In genomic region chr16:74667215-74667765, GRCh38 we compare ENCODE assay signal across 8 cellular contexts. TPM values are rescaled to one million over a fixed set of nuclear protein-coding genes. Genes with fewer than 3 reads are reported as not detected.
DNase-seq lines count a peak whose midpoint lies in the region; ATAC-seq, FAIRE-seq and TF ChIP-seq lines count a peak whose summit lies in the region.

No MANE protein-coding gene starts in this region.

- intact Hi-C loops in stomach (cut with DNase I; ENCODE audit: low total_unique reads): no loop called here

- peaks cover 37% of the 10 kb centered on the region for H3K36me3 ChIP-seq in CD4-positive, CD25-positive, alpha-beta regulatory T cell (ENCODE audit: control insufficient read depth, insufficient read depth, low read length)
- H3K36me3 ChIP-seq in WERI-Rb-1 (peaks cover 34% of the 10 kb centered on the region), H1 (ENCODE audit: control insufficient read depth in 2 of 4, insufficient read depth in 4 of 4, low read length in 3 of 4) (peaks cover 14 to 33% (median 25%) of the 10 kb centered on the region in 4 experiments), stomach (peaks cover 20 to 43% (median 35%) of the 10 kb centered on the region in 4 donors)

- POLR2A ChIA-PET in H1 (lab: Charles Lee; ENCODE audit: partially characterized antibody): interaction anchor here (0.6 to 6.5 kb wide), 23 partner anchors 11 to 370 kb away, joined by 3 to 37 read pairs (median 4); partner anchors contain the start of genes GLG1 and MLKL

- no peaks in the 10 kb centered on the region for H3K9me3 Mint-ChIP-seq in CD4-positive, CD25-positive, alpha-beta regulatory T cell

- H2BK15ac ChIP-seq in H1 (ENCODE audit: low read length): no peak overlapping the region

- no peak overlapping the region for H3K56ac ChIP-seq in H1 (replicated peaks; ENCODE audit: insufficient read length, low read depth, low read length)

- H3K23me2 ChIP-seq in H1 (ENCODE audit: low read depth, low read length): peaks cover 5% of the 10 kb centered on the region; the same call in 1 of the 2 replicates

- no peak for FAIRE-seq in H1 (lab: Jason Lieb, UNC)

- peak overlapping the region; percentile 94 to 98 (median 98) for H3K27ac Mint-ChIP-seq in CD4-positive, CD25-positive, alpha-beta regulatory T cell

- peak in 1 of 3 donors; percentile 47 for DNase-seq in CD4-positive, CD25-positive, alpha-beta regulatory T cell
- DNase-seq in HT-29 (ENCODE audit: low spot score) (peak; percentile 65), WERI-Rb-1 (no peak), H1 (ENCODE audit: low read depth in 1 of 2, low spot score in 2 of 2) (peak in 1 of 2 experiments; percentile 68), stomach (peak; percentile 34), left lobe of liver (ENCODE audit: low spot score) (no peak)

- WGBS in H1 (ENCODE audit: extremely low coverage in 1 of 2, insufficient coverage in 1 of 2, insufficient read length in 1 of 2, insufficient replicate concordance in 2 of 2, low coverage in 1 of 2, low lambda C conversion rate in 2 of 2, missing lambda C conversion rate in 1 of 2), 2 experiments: 3% methylated on average over 24 of the region's 24 CpGs; no CpG with 5 or more reads in 1 of the 2 experiments
- 0 to 3% (median 1%) methylated on average over 24 of the region's 24 CpGs for WGBS in stomach, 5 donors

- peak overlapping the region; percentile 60 for H2AFZ ChIP-seq in H1 (ENCODE audit: low read length)

- peaks cover 36% of the 10 kb centered on the region for H3K4me1 ChIP-seq in CD4-positive, CD25-positive, alpha-beta regulatory T cell (ENCODE audit: control insufficient read depth, insufficient read depth, low read length, poor library complexity, severe bottlenecking)
- H3K4me1 ChIP-seq in H1 (replicated peaks in 1 of 4; ENCODE audit: control insufficient read depth in 3 of 4, insufficient read depth in 4 of 4, low read length in 3 of 4) (peaks cover 0 to 3% (median 0%) of the 10 kb centered on the region in 4 experiments; a peak in 1 of 7 replicates), mononuclear cell (ENCODE audit: insufficient read depth, low read length) (peaks cover 35% of the 10 kb centered on the region), stomach (peaks cover 7 to 31% (median 23%) of the 10 kb centered on the region in 4 donors)

- H2BK20ac ChIP-seq in H1 (ENCODE audit: low read length): no peak overlapping the region

- no peak overlapping the region for H3K18ac ChIP-seq in H1 (ENCODE audit: extremely low read depth, low read length)

- H3K4me1 Mint-ChIP-seq in CD4-positive, CD25-positive, alpha-beta regulatory T cell: peaks cover 11 to 49% (median 29%) of the 10 kb centered on the region in 4 donors

- H2BK12ac ChIP-seq in H1 (ENCODE audit: low read depth, low read length): no peak overlapping the region

- H3K4me2 ChIP-seq in H1 (ENCODE audit: insufficient read depth in 1 of 2, low read depth in 2 of 2, low read length in 2 of 2): peak overlapping the region; percentile 73 to 76

- peak overlapping the region; percentile 40 to 93 (median 62) for H3K9ac ChIP-seq in H1 (replicated peaks in 1 of 4; ENCODE audit: extremely low read depth in 1 of 4, low read depth in 3 of 4, low read length in 3 of 4)

- no peaks in the 10 kb centered on the region for H3K27me3 ChIP-seq in CD4-positive, CD25-positive, alpha-beta regulatory T cell (ENCODE audit: control insufficient read depth, insufficient read depth, low read length)
- no peaks in the 10 kb centered on the region for H3K27me3 ChIP-seq in WERI-Rb-1 (ENCODE audit: insufficient read depth, low read depth, severe bottlenecking)
- H3K27me3 ChIP-seq in H1 (replicated peaks in 1 of 4; ENCODE audit: control insufficient read depth in 3 of 4, extremely low read depth in 1 of 4, insufficient read depth in 3 of 4, low read length in 3 of 4): no peaks in the 10 kb centered on the region
- H3K27me3 ChIP-seq in mononuclear cell (ENCODE audit: insufficient read depth, low read length): no peaks in the 10 kb centered on the region
- H3K27me3 ChIP-seq in stomach: no peaks in the 10 kb centered on the region

- H2BK5ac ChIP-seq in H1 (ENCODE audit: low read depth, low read length): 0 out of 2 replicates have a peak overlapping the region, but pooled peaks have one; percentile 47

- no peak for TF ChIP-seq EP300 in H1 (IDR thresholded peaks at IDR 0.05; ENCODE audit: borderline replicate concordance in 1 of 2, low read depth in 2 of 2, low read length in 2 of 2)
- no peak for TF ChIP-seq EP300 in stomach (IDR thresholded peaks at IDR 0.05)

- H3K79me2 ChIP-seq in H1 (ENCODE audit: control insufficient read depth in 1 of 2, insufficient read depth in 2 of 2, low read length in 2 of 2): peaks cover 9 to 41% of the 10 kb centered on the region in 2 experiments

- peaks cover 13% of the 10 kb centered on the region for H3K79me1 ChIP-seq in H1 (ENCODE audit: low read depth, low read length)

- no peak overlapping the region for H3K23ac ChIP-seq in H1 (ENCODE audit: insufficient read length)

- no peaks in the 10 kb centered on the region for H3K27me3 Mint-ChIP-seq in CD4-positive, CD25-positive, alpha-beta regulatory T cell

- no peak overlapping the region for H2BK120ac ChIP-seq in H1 (replicated peaks; ENCODE audit: low read depth, low read length)

- TF ChIP-seq CTCF in WERI-Rb-1 (IDR thresholded peaks at IDR 0.05; ENCODE audit: low read depth, low read length) (no peak), H1 (IDR thresholded peaks at IDR 0.05; ENCODE audit: control extremely low read depth in 1 of 3, insufficient read depth in 1 of 3, low read depth in 1 of 3, low read length in 3 of 3) (no peak), stomach (IDR thresholded peaks at IDR 0.05) (no peak)

- peaks cover 9 to 13% of the 10 kb centered on the region in 2 experiments for H4K20me1 ChIP-seq in H1 (replicated peaks in 1 of 2; ENCODE audit: control insufficient read depth in 1 of 2, insufficient read depth in 2 of 2, low read length in 2 of 2)

- no peak overlapping the region for H3K4ac ChIP-seq in H1 (replicated peaks; ENCODE audit: insufficient read length, low read depth, low read length)

- H3K27ac ChIP-seq in CD4-positive, CD25-positive, alpha-beta regulatory T cell (ENCODE audit: insufficient read depth, low read length, poor library complexity, severe bottlenecking): no peak overlapping the region
- H3K27ac ChIP-seq in WERI-Rb-1: peak overlapping the region; percentile 75
- peak overlapping the region; percentile 30; the same call in 1 of the 2 replicates for H3K27ac ChIP-seq in H1 (ENCODE audit: low read depth, low read length)
- H3K27ac ChIP-seq in stomach: peak overlapping the region in 4 of 5 donors; percentile 55 to 86 (median 80)

- no peak for TF ChIP-seq RAD21 in H1 (IDR thresholded peaks at IDR 0.05 in 1 of 2, conservative IDR thresholded peaks at IDR 0.05 in 1 of 2; ENCODE audit: low read depth in 2 of 2, low read length in 2 of 2)

- no peak overlapping the region for H2AK5ac ChIP-seq in H1 (ENCODE audit: low read depth, low read length)

- H4K91ac ChIP-seq in H1 (replicated peaks; ENCODE audit: insufficient read length, low read length): no peak overlapping the region

- peak overlapping the region; percentile 59; the same call in 1 of the 2 replicates for H4K8ac ChIP-seq in H1 (ENCODE audit: extremely low read depth, insufficient read depth, low read length)

- TF ChIP-seq POLR2A in H1 (IDR thresholded peaks at IDR 0.05; ENCODE audit: control extremely low read depth in 1 of 2, low read depth in 2 of 2, low read length in 2 of 2) (peak in 1 of 2 experiments; percentile 40; a peak in 1 of 3 replicates), stomach (IDR thresholded peaks at IDR 0.05) (no peak)

- CTCF ChIA-PET in H1 (lab: Charles Lee; ENCODE audit: partially characterized antibody): interaction anchor here (0.9 to 2.8 kb wide), 8 partner anchors 12 to 195 kb away, joined by 3 to 10 read pairs (median 5); partner anchors contain the start of gene MLKL

- H3K4me3 Mint-ChIP-seq in CD4-positive, CD25-positive, alpha-beta regulatory T cell: peak overlapping the region; percentile 94 to 98 (median 97)

- ATAC-seq in CD4-positive, CD25-positive, alpha-beta regulatory T cell (ENCODE audit: low read depth in 2 of 2): no peak
- ATAC-seq in left lobe of liver (no peak), GM21515 (IDR thresholded peaks at IDR 0.05; ENCODE audit: unreplicated experiment) (no peak)

- peak overlapping the region; percentile 65 for H4K5ac ChIP-seq in H1 (ENCODE audit: insufficient read length, low read depth, low read length)

- peak overlapping the region; percentile 99 for H3K4me3 ChIP-seq in CD4-positive, CD25-positive, alpha-beta regulatory T cell (ENCODE audit: low read depth, low read length)
- peak overlapping the region; percentile 88 for H3K4me3 ChIP-seq in WERI-Rb-1 (ENCODE audit: low read depth, low read length)
- peak overlapping the region; percentile 55 to 93 (median 74) for H3K4me3 ChIP-seq in H1 (ENCODE audit: extremely low read depth in 1 of 4, insufficient read depth in 2 of 4, low read depth in 3 of 4, low read length in 4 of 4)
- peak overlapping the region; percentile 97 for H3K4me3 ChIP-seq in mononuclear cell (ENCODE audit: low read length)
- peak overlapping the region; percentile 89 to 98 (median 96) for H3K4me3 ChIP-seq in stomach

- peaks cover 30% of the 10 kb centered on the region for H3K36me3 Mint-ChIP-seq in CD4-positive, CD25-positive, alpha-beta regulatory T cell

- H3K9me3 ChIP-seq in CD4-positive, CD25-positive, alpha-beta regulatory T cell (ENCODE audit: control insufficient read depth in 2 of 2, low read length in 2 of 2): no peaks in the 10 kb centered on the region
- H3K9me3 ChIP-seq in WERI-Rb-1 (ENCODE audit: severe bottlenecking): peaks cover 13% of the 10 kb centered on the region
- H3K9me3 ChIP-seq in H1 (ENCODE audit: insufficient read depth in 2 of 2, low read depth in 1 of 2, low read length in 1 of 2): no peaks in the 10 kb centered on the region; a peak in 1 of 4 replicates
- H3K9me3 ChIP-seq in mononuclear cell (ENCODE audit: low read depth, low read length): no peaks in the 10 kb centered on the region
- no peaks in the 10 kb centered on the region for H3K9me3 ChIP-seq in stomach

- no peak overlapping the region for H3K14ac ChIP-seq in H1 (ENCODE audit: insufficient read length)

RNA-seq across cellular contexts. Expression of gene RFWD3, which starts 0.6 kb away (rescaled TPM):
- 48.5 TPM for total RNA-seq in CD4-positive, CD25-positive, alpha-beta regulatory T cell
- 10 to 100 TPM; 17.8 to 29.5 (median 21.6) TPM for polyA plus RNA-seq in CD4-positive, CD25-positive, alpha-beta regulatory T cell
- total RNA-seq in HT-29 (2014; rRNA removed; shearing (Covaris generic)): 42.5 and 52.4 TPM in 2 replicates
- total RNA-seq in H1 (2021; fragmentation: NEBNext Ultra II Directional; extraction: Animal tissue kit (Norgen Biotek cat#: 25700)): 114 and 123 TPM in 2 replicates
- polyA plus RNA-seq in H1 (2011; rRNA removed) (56.9 and 67.1 TPM in 2 replicates), stomach (1 to 10 TPM; 4.1 to 6.7 (median 4.5) TPM)
- polyA plus RNA-seq in H1 (2011; cell fraction: cytosol; rRNA removed): 71.6 TPM
- 55.1 TPM for polyA plus RNA-seq in H1 (2011; cell fraction: nucleus; rRNA removed)
- polyA plus RNA-seq in H1 (2012, experiment 1 of 2): 53.4 to 71.3 TPM (median 68.7 TPM) in 4 replicates
- polyA plus RNA-seq in H1 (2012, experiment 2 of 2): 20.0 TPM
- 57.0 TPM for polyA plus RNA-seq in H1 (2013, experiment 1 of 2)
- 51.1 TPM for polyA plus RNA-seq in H1 (2013, experiment 2 of 2)
- 241 and 313 TPM in 2 replicates for polyA minus RNA-seq in H1 (2011; rRNA and poly(A)+ RNA removed)
- polyA minus RNA-seq in H1 (2011; cell fraction: cytosol; rRNA and poly(A)+ RNA removed): 85.3 TPM
- polyA minus RNA-seq in H1 (2011; cell fraction: nucleus; rRNA and poly(A)+ RNA removed): 121 TPM
- total RNA-seq in mononuclear cell (24.9 TPM), stomach (10 to 100 TPM; 11.0 to 65.6 (median 16.3) TPM), left lobe of liver (8.8 TPM)

RNA-seq across cellular contexts. Expression of gene MLKL, which starts 33.4 kb away (rescaled TPM):
- 50.0 TPM for total RNA-seq in CD4-positive, CD25-positive, alpha-beta regulatory T cell
- 10 to 100 TPM; 15.6 to 21.3 (median 20.8) TPM for polyA plus RNA-seq in CD4-positive, CD25-positive, alpha-beta regulatory T cell
- total RNA-seq in HT-29 (2014; rRNA removed; shearing (Covaris generic)): 19.3 and 27.5 TPM in 2 replicates
- total RNA-seq in H1 (2021; fragmentation: NEBNext Ultra II Directional; extraction: Animal tissue kit (Norgen Biotek cat#: 25700)): 1.6 and 2.3 TPM in 2 replicates
- polyA plus RNA-seq in H1 (2011; rRNA removed) (1.5 and 2.1 TPM in 2 replicates), stomach (10 to 100 TPM in 1 of 3 donors, 1 to 10 TPM in 2; 7.3 to 17.4 (median 8.1) TPM)
- 2.5 TPM for polyA plus RNA-seq in H1 (2011; cell fraction: cytosol; rRNA removed)
- polyA plus RNA-seq in H1 (2011; cell fraction: nucleus; rRNA removed): 2.5 TPM
- polyA plus RNA-seq in H1 (2012, experiment 1 of 2): 3.8 to 4.3 TPM (median 4.0 TPM) in 4 replicates
- 0.72 TPM for polyA plus RNA-seq in H1 (2012, experiment 2 of 2)
- 1.6 TPM for polyA plus RNA-seq in H1 (2013, experiment 1 of 2)
- 1.2 TPM for polyA plus RNA-seq in H1 (2013, experiment 2 of 2)
- polyA minus RNA-seq in H1 (2011; rRNA and poly(A)+ RNA removed): 2.0 and 3.0 TPM in 2 replicates
- polyA minus RNA-seq in H1 (2011; cell fraction: cytosol; rRNA and poly(A)+ RNA removed): 1.8 TPM
- polyA minus RNA-seq in H1 (2011; cell fraction: nucleus; rRNA and poly(A)+ RNA removed): 3.1 TPM
- total RNA-seq in mononuclear cell (17.6 TPM), stomach (10 to 100 TPM in 3 of 5 donors, 1 to 10 TPM in 2; 6.7 to 23.3 (median 11.6) TPM), left lobe of liver (2.9 TPM)

Comparison
In these comparisons a context has a peak if more than half of its experiments do, and no peak if none do; other contexts are left out.
1. DNase-seq: peak in HT-29 (single experiment) and stomach (single experiment); none in WERI-Rb-1 (single experiment) and left lobe of liver (single experiment).
2. Peak in every context shown above with its lines, with median percentiles within 50 percentile points of each other: H3K4me3 ChIP-seq.